ENCODE assay signal across 9 cellular contexts in genomic region chr12:22287776-22288621, GRCh38. TPM values are rescaled to one million over a fixed set of nuclear protein-coding genes. Genes with fewer than 3 reads are reported as not detected.
DNase-seq lines count a peak whose midpoint lies in the region; ATAC-seq and TF ChIP-seq lines count a peak whose summit lies in the region.
"Had no signal": no experiment of that assay in that cellular context is flagged by ENCODE, and none has a peak within 500 bp of the region (broad histone marks: within the 10 kb centered on the region; RNA-seq: fewer than 3 reads in every experiment).

No MANE protein-coding gene starts in this region.

- intact Hi-C loops in vagina (cut with DNase I), result no loop called here

- H3F3A ChIP-seq in GM23338 (replicated peaks; ENCODE audit: low read depth), result no peaks in the 10 kb centered on the region

- ATAC-seq in GM23338, result peak; percentile 90
- no peak for ATAC-seq in GM21390 (IDR thresholded peaks at IDR 0.05; ENCODE audit: unreplicated experiment)

- no peaks in the 10 kb centered on the region; the same call in 1 of the 2 replicates for H3K9me2 ChIP-seq in GM23338 (ENCODE audit: insufficient read depth)

- no peak overlapping the region for H3K4me3 Mint-ChIP-seq in GM23338

- H3K4me3 ChIP-seq in GM23338 (no peak overlapping the region), vagina (no peak overlapping the region)

- H4K20me1 ChIP-seq in GM23338 (replicated peaks; ENCODE audit: insufficient read depth), result no peaks in the 10 kb centered on the region

- H3K9me3 Mint-ChIP-seq in GM23338, result peaks cover 2% of the 10 kb centered on the region; the same call in 1 of the 3 replicates

- DNase-seq in GM23338 (ENCODE audit: low spot score), result peak; percentile 47
- DNase-seq in NOMO-1 treated with DMSO at 0.1 percent for 48 hours (lab: John Stamatoyannopoulos, UW; ENCODE audit: unreplicated experiment), result peak; percentile 39
- peak; percentile 5 for DNase-seq in central memory CD4-positive, alpha-beta T cell
- DNase-seq in stimulated activated CD4-positive, alpha-beta T cell treated with anti-CD3 and anti-CD28 coated beads, Interleukin-12 subunit alpha, Interleukin-12 subunit beta, amount 100 ng/mL, for 24 hours (ENCODE audit: low read depth in 2 of 2), result peak; percentile 1 to 6
- no peak for DNase-seq in NCI-H1694 treated with DMSO at 0.1 percent for 48 hours (lab: John Stamatoyannopoulos, UW)
- no peak for DNase-seq in vagina (ENCODE audit: extremely low spot score in 2 of 2)
- DNase-seq in LoVo (ENCODE audit: low spot score), result no peak
- DNase-seq: glutamatergic neuron had no signal

- no peak overlapping the region for H3K27ac Mint-ChIP-seq in GM23338

- peaks cover 16% of the 10 kb centered on the region for H3K4me1 Mint-ChIP-seq in GM23338

- no peaks in the 10 kb centered on the region for H3K27me3 Mint-ChIP-seq in GM23338 (ENCODE audit: insufficient read depth, low read depth, poor library complexity)

- H3K36me3 ChIP-seq in GM23338 (ENCODE audit: insufficient read depth) (no peaks in the 10 kb centered on the region), vagina (no peaks in the 10 kb centered on the region)

- no peak for TF ChIP-seq POLR2A in vagina (IDR thresholded peaks at IDR 0.05)

- H3K36me3 Mint-ChIP-seq in GM23338 (ENCODE audit: low read depth), result no peaks in the 10 kb centered on the region

- peak overlapping the region; percentile 52 for H3K4me2 ChIP-seq in GM23338

- H3K9me3 ChIP-seq in vagina, result no peaks in the 10 kb centered on the region

- TF ChIP-seq CTCF in GM23338 (conservative IDR thresholded peaks at IDR 0.05; ENCODE audit: low read depth in 2 of 2), result no peak
- no peak for TF ChIP-seq CTCF in vagina (IDR thresholded peaks at IDR 0.05)

- H3K27me3 ChIP-seq in GM23338 (ENCODE audit: insufficient read depth) (no peaks in the 10 kb centered on the region), vagina (no peaks in the 10 kb centered on the region)

- H3K79me2 ChIP-seq in GM23338 (replicated peaks; ENCODE audit: insufficient read depth), result no peaks in the 10 kb centered on the region

- H3K4me1 ChIP-seq in GM23338 (ENCODE audit: insufficient read depth) (0 out of 2 replicates have a peak, but pooled peaks cover 7% of the 10 kb centered on the region), vagina (peaks cover 12% of the 10 kb centered on the region)

- no peak overlapping the region for H3K27ac ChIP-seq in GM23338 (ENCODE audit: low read depth)
- no peak overlapping the region for H3K27ac ChIP-seq in vagina

- H2AFZ ChIP-seq in GM23338, result peak overlapping the region; percentile 73

TF ChIP-seq in GM23338, 12 proteins besides CTCF, POLR2A, EP300 and RAD21:
- TF ChIP-seq ZNF114 (CRISPR knock-in tag; IDR thresholded peaks at IDR 0.05), result no peak
- no peak for TF ChIP-seq EZH2 (IDR thresholded peaks at IDR 0.05; ENCODE audit: low read depth, unreplicated experiment)
- no peak for TF ChIP-seq EZH2phosphoT487 (IDR thresholded peaks at IDR 0.05; ENCODE audit: unreplicated experiment)
- TF ChIP-seq STAT1 (IDR thresholded peaks at IDR 0.05; ENCODE audit: unreplicated experiment), result no peak

RNA-seq across cellular contexts. Expression of gene ST8SIA1, which starts 46.5 kb away (rescaled TPM):
- 4.2 and 5.1 TPM in 2 replicates for total RNA-seq in GM23338 (2014; rRNA removed; shearing (Covaris generic))
- polyA plus RNA-seq in GM23338 (2016; fragmentation: Nextera tagmentation; extraction: Ambion mirVana), result 2.1 and 2.5 TPM in 2 replicates
- 5.2 TPM for total RNA-seq in vagina

Comparison
In these comparisons a context has a peak if more than half of its experiments do, and no peak if none do; other contexts are left out.
1. DNase-seq: peak in GM23338 (single experiment), NOMO-1 treated with DMSO at 0.1 percent for 48 hours (single experiment), central memory CD4-positive, alpha-beta T cell (single experiment) and stimulated activated CD4-positive, alpha-beta T cell treated with anti-CD3 and anti-CD28 coated beads, Interleukin-12 subunit alpha, Interleukin-12 subunit beta, amount 100 ng/mL, for 24 hours (2 of 2); none in NCI-H1694 treated with DMSO at 0.1 percent for 48 hours (single experiment), vagina (0 of 2) and LoVo (single experiment).